9 cellular contexts compared by ENCODE assay signal in the genomic region with DNA sequence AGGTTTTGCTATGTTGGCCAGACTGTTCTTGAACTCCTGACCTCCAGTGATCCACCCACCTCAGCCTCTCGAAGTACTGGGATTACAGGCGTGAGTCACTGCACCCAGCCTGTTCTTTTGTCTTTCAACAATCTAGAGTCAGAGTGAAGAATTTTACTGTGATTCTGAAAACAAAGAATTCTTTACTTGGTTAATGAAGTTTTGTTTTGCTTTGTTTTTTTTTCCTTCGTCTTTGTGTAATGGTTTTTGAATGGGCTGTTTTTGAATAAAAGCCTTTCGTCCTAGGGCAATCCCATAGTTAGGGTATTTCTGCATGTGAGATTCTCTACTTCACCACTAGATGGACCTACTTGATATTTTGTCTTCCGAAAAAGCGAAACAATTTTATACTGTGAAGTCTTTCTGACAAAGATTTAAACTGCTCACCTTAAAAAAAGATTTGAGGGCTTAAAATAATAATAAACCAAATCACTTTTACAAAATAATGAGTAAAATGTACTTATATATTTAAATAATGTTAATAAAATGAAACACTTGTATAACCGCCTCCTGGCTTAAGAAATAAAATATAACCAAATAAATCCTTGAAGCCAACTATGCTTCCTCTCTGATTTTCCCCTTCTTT. TPM values are rescaled to one million over a fixed set of nuclear protein-coding genes. Genes with fewer than 3 reads are reported as not detected.
A peak's percentile ranks its signal among the peaks of the same experiment; 100 is the strongest.
DNase-seq lines count a peak whose midpoint lies in the region; ATAC-seq, FAIRE-seq and TF ChIP-seq lines count a peak whose summit lies in the region.
"Had no signal": no experiment of that assay in that cellular context is flagged by ENCODE, and none has a peak within 500 bp of the region (broad histone marks: within the 10 kb centered on the region; RNA-seq: fewer than 3 reads in every experiment).

No MANE protein-coding gene starts in this region.

- TF ChIP-seq RAD21 in HepG2 (CRISPR knock-in tag; IDR thresholded peaks at IDR 0.05), result no peak

- H3K79me2 ChIP-seq in HepG2 (ENCODE audit: insufficient read depth, low read length), result no peaks in the 10 kb centered on the region

- WGBS in HepG2 (ENCODE audit: low lambda C conversion rate), result 25% methylated on average over 7 of the region's 7 CpGs

- TF ChIP-seq EP300 in HepG2 (IDR thresholded peaks at IDR 0.05; ENCODE audit: low read depth in 2 of 2, low read length in 2 of 2) (no peak), HepG2 (CRISPR knock-in tag; IDR thresholded peaks at IDR 0.05; ENCODE audit: borderline replicate concordance) (no peak)

- H3K9ac ChIP-seq in HepG2 (ENCODE audit: insufficient read depth, low read depth, low read length), result no peak overlapping the region
- H3K9ac ChIP-seq: BLaER1 treated with 17β-estradiol and CSF1 and Interleukin-3, amounts not matched to agents 10 nM and 100 nM had no signal

- no peaks in the 10 kb centered on the region for H3K4me1 ChIP-seq in HepG2 (ENCODE audit: insufficient read depth, low read length)
- H3K4me1 ChIP-seq: BLaER1 treated with 17β-estradiol and CSF1 and Interleukin-3, amounts not matched to agents 10 nM and 100 nM had no signal

- H3K9me3 ChIP-seq in HepG2 (ENCODE audit: low read length), result no peaks in the 10 kb centered on the region

- POLR2A ChIA-PET in HepG2 (lab: Yijun Ruan, JAX), result no interaction called here

- peaks cover 3% of the 10 kb centered on the region for H3K4me1 Mint-ChIP-seq in chondrocyte (ENCODE audit: low read depth)

- no peaks in the 10 kb centered on the region; the same call in 1 of the 2 replicates for H4K20me1 ChIP-seq in HepG2 (ENCODE audit: insufficient read depth, low read length)
- H4K20me1 ChIP-seq: BLaER1 treated with 17β-estradiol and CSF1 and Interleukin-3, amounts not matched to agents 10 nM and 100 nM had no signal

- TF ChIP-seq CTCF in chondrocyte (IDR thresholded peaks at IDR 0.05) (peak; percentile 86), HepG2 (CRISPR knock-in tag; IDR thresholded peaks at IDR 0.05) (peak; percentile 59)

- no peaks in the 10 kb centered on the region for H3K9me3 Mint-ChIP-seq in chondrocyte (ENCODE audit: low read depth)

- no peak overlapping the region for H3K27ac ChIP-seq in HepG2 (ENCODE audit: extremely low read length, insufficient read depth, low read length)
- H3K27ac ChIP-seq: BLaER1 treated with 17β-estradiol and CSF1 and Interleukin-3, amounts not matched to agents 10 nM and 100 nM had no signal

- peaks cover 0 to 3% of the 10 kb centered on the region in 2 experiments; a peak in 2 of 5 replicates for H3K27me3 ChIP-seq in HepG2 (ENCODE audit: control insufficient read depth in 1 of 2, insufficient read depth in 2 of 2, low read length in 2 of 2)
- H3K27me3 ChIP-seq: BLaER1 treated with 17β-estradiol and CSF1 and Interleukin-3, amounts not matched to agents 10 nM and 100 nM had no signal

- DNase-seq in DMS153 treated with DMSO at 0.1 percent for 48 hours (lab: John Stamatoyannopoulos, UW; ENCODE audit: unreplicated experiment), result peak; percentile 3
- DNase-seq in DMS153 (lab: John Stamatoyannopoulos, UW), result no peak
- DNase-seq in HCEC 1CT, result peak; percentile 53
- DNase-seq in NCI-H82 (lab: John Stamatoyannopoulos, UW), result peak; percentile 38
- no peak for DNase-seq in chondrocyte (ENCODE audit: low spot score)
- DNase-seq in HepG2 (ENCODE audit: low spot score), result peak; percentile 23
- DNase-seq in nucleus accumbens (lab: John Stamatoyannopoulos, UW), result no peak

- ATAC-seq in HepG2 (peak; percentile 57), HG03521 (IDR thresholded peaks at IDR 0.05; ENCODE audit: unreplicated experiment) (no peak)

- H2AFZ ChIP-seq in HepG2 (ENCODE audit: low read length), result no peak overlapping the region

- H3K36me3 Mint-ChIP-seq in chondrocyte (ENCODE audit: low read depth), result no peaks in the 10 kb centered on the region

- no TSS peak for BruUV-seq in HepG2 (replicated peaks; lab: Mats Ljungman, UMichigan)

- peak overlapping the region; percentile 15; the same call in 1 of the 2 replicates for H3K4me2 ChIP-seq in HepG2 (ENCODE audit: low read depth, low read length)
- H3K4me2 ChIP-seq: BLaER1 treated with 17β-estradiol and CSF1 and Interleukin-3, amounts not matched to agents 10 nM and 100 nM had no signal

- CTCF ChIA-PET in HepG2 (lab: Yijun Ruan, JAX; ENCODE audit: low intra/inter-chr PET ratio, low total read pairs), result interaction anchor here (1.4 to 2.1 kb wide), 2 partner anchors 130 to 342 kb away, joined by 3 to 10 read pairs; no protein-coding TSS in a partner anchor

- in situ Hi-C loops in HepG2 (cut with HindIII; ENCODE audit: extremely low pct_ligation_motif_present, low pct_unique_long_range_greater_than_20kb), result loop anchor here (10.0 kb wide), 1 partner anchor 346 kb away; no protein-coding TSS in a partner anchor

- peaks cover 6% of the 10 kb centered on the region for H3K27me3 Mint-ChIP-seq in chondrocyte (ENCODE audit: low read depth)

- H3K4me3 Mint-ChIP-seq in chondrocyte (ENCODE audit: unreplicated experiment), result no peak overlapping the region

- intact Hi-C loops in HepG2 (cut with micrococcal nuclease; ENCODE audit: unreplicated experiment), result loop anchor here (2.0 kb wide), 1 partner anchor 342 kb away; no protein-coding TSS in a partner anchor

- FAIRE-seq in HepG2 (lab: Jason Lieb, UNC), result peak; percentile 87

- no peak overlapping the region for H3K27ac Mint-ChIP-seq in chondrocyte (ENCODE audit: unreplicated experiment)

- no peak for TF ChIP-seq POLR2A in HepG2 (IDR thresholded peaks at IDR 0.05; ENCODE audit: insufficient read depth in 1 of 2, low read depth in 2 of 2, low read length in 2 of 2)

- H3K36me3 ChIP-seq in HepG2 (replicated peaks in 1 of 2; ENCODE audit: control insufficient read depth in 1 of 2, insufficient read depth in 2 of 2, low read length in 2 of 2), result no peaks in the 10 kb centered on the region
- H3K36me3 ChIP-seq: BLaER1 treated with 17β-estradiol and CSF1 and Interleukin-3, amounts not matched to agents 10 nM and 100 nM had no signal

- no peak overlapping the region for H3K4me3 ChIP-seq in HepG2 (replicated peaks in 1 of 3; ENCODE audit: insufficient read depth in 1 of 3, low read depth in 2 of 3, low read length in 3 of 3)
- H3K4me3 ChIP-seq: BLaER1 treated with 17β-estradiol and CSF1 and Interleukin-3, amounts not matched to agents 10 nM and 100 nM had no signal

TF ChIP-seq in HepG2, 621 proteins besides CTCF, POLR2A, EP300 and RAD21:
- TF ChIP-seq STAG1 (CRISPR knock-in tag; IDR thresholded peaks at IDR 0.05) (peak; percentile 45), ZKSCAN1 (IDR thresholded peaks at IDR 0.05; ENCODE audit: low read length) (no peak)

RNA-seq across cellular contexts. Expression of a gene that starts 43.4 kb away (rescaled TPM):
- total RNA-seq in chondrocyte (38.9 to 53.4 TPM (median 47.6 TPM) in 3 replicates), HepG2 (2016; rRNA removed; fragmentation: Illumina TruSeq; extraction: Trizol) (48.6 and 84.4 TPM in 2 replicates)
- total RNA-seq in HepG2 (2016; cell fraction: cytosol; rRNA removed; fragmentation: Illumina TruSeq; extraction: Trizol; ENCODE audit: low read depth), result 9.4 and 11.7 TPM in 2 replicates
- total RNA-seq in HepG2 (2016; cell fraction: insoluble cytoplasmic fraction; rRNA removed; fragmentation: Illumina TruSeq; extraction: Trizol), result 49.0 and 80.4 TPM in 2 replicates
- total RNA-seq in HepG2 (2016; cell fraction: membrane; rRNA removed; fragmentation: Illumina TruSeq; extraction: Trizol), result 18.2 and 23.9 TPM in 2 replicates
- total RNA-seq in HepG2 (2016; cell fraction: nucleus; rRNA removed; fragmentation: Illumina TruSeq; extraction: Trizol), result 88.0 and 105 TPM in 2 replicates
- polyA plus RNA-seq in HepG2 (2011; rRNA removed), result 155 and 186 TPM in 2 replicates
- polyA plus RNA-seq in HepG2 (2011; cell fraction: cytosol; rRNA removed), result 29.9 and 67.8 TPM in 2 replicates
- 12.9 and 36.4 TPM in 2 replicates for polyA plus RNA-seq in HepG2 (2011; cell fraction: nucleus; rRNA removed)
- 147 and 186 TPM in 2 replicates for polyA plus RNA-seq in HepG2 (2012)
- 8.7 and 9.0 TPM in 2 replicates for polyA plus RNA-seq in HepG2 (2016; cell fraction: cytosol; fragmentation: Illumina TruSeq; extraction: Trizol; ENCODE audit: low read depth)
- 58.1 and 58.6 TPM in 2 replicates for polyA plus RNA-seq in HepG2 (2016; cell fraction: insoluble cytoplasmic fraction; fragmentation: Illumina TruSeq; extraction: Trizol; ENCODE audit: low read depth)
- 16.3 and 18.5 TPM in 2 replicates for polyA plus RNA-seq in HepG2 (2016; cell fraction: membrane; fragmentation: Illumina TruSeq; extraction: Trizol; ENCODE audit: low read depth)
- 135 and 141 TPM in 2 replicates for polyA plus RNA-seq in HepG2 (2016; cell fraction: nucleus; fragmentation: Illumina TruSeq; extraction: Trizol; ENCODE audit: insufficient read depth, low read depth)
- 28.6 and 108 TPM in 2 replicates for polyA minus RNA-seq in HepG2 (2011; rRNA and poly(A)+ RNA removed; ENCODE audit: low replicate concordance)
- 100 and 145 TPM in 2 replicates for polyA minus RNA-seq in HepG2 (2011; cell fraction: cytosol; rRNA and poly(A)+ RNA removed)
- polyA minus RNA-seq in HepG2 (2011; cell fraction: nucleus; rRNA and poly(A)+ RNA removed), result 50.2 and 78.9 TPM in 2 replicates

Comparison
In these comparisons a context has a peak if more than half of its experiments do, and no peak if none do; other contexts are left out.
1. DNase-seq: peak in DMS153 treated with DMSO at 0.1 percent for 48 hours (single experiment), HCEC 1CT (single experiment), NCI-H82 (single experiment) and HepG2 (single experiment); none in DMS153 (single experiment), chondrocyte (single experiment) and nucleus accumbens (0 of 56).